ENCODE assay signal across 8 cellular contexts in genomic region chr2:25301453-25302352, GRCh38. TPM values are rescaled to one million over a fixed set of nuclear protein-coding genes. Genes with fewer than 3 reads are reported as not detected.
DNase-seq lines count a peak whose midpoint lies in the region; ATAC-seq and TF ChIP-seq lines count a peak whose summit lies in the region.

No MANE protein-coding gene starts in this region.

- H3K18ac ChIP-seq in mesendoderm (ENCODE audit: low read length), result no peak overlapping the region

- no peak overlapping the region for H2BK120ac ChIP-seq in mesendoderm (ENCODE audit: low read depth, low read length)

- intact Hi-C loops in HCT116 (cut with micrococcal nuclease), result loop anchor here (10.0 kb wide), 1 partner anchor 363 kb away; no protein-coding TSS in a partner anchor

- POLR2A ChIA-PET in HCT116 (lab: Charles Lee), result no interaction called here

- no peak overlapping the region for H2AFZ ChIP-seq in HCT116 (ENCODE audit: low read depth, low read length, poor library complexity, severe bottlenecking)

- DNase-seq in GM12864 (ENCODE audit: low read depth) (peak; percentile 94), HCT116 (ENCODE audit: low read depth, low spot score) (peak; percentile 6), MG63 (peak; percentile 67), foreskin keratinocyte (peak; percentile 91 to 95), mesendoderm (no peak), putamen (ENCODE audit: low spot score) (no peak)
- DNase-seq in activated CD8-positive, alpha-beta memory T cell treated with anti-CD3 and anti-CD28 coated beads for 4 hours (ENCODE audit: low read depth in 2 of 2), result peak; percentile 45 to 61
- peak; percentile 74 to 77 for DNase-seq in stimulated activated CD8-positive, alpha-beta memory T cell treated with anti-CD3 and anti-CD28 coated beads, Interleukin-7, amount 100 ng/mL, for 48 hours (ENCODE audit: extremely low read depth in 1 of 2, low read depth in 1 of 2)

- H3K27me3 ChIP-seq in HCT116 (ENCODE audit: insufficient read depth, low read length), result no peaks in the 10 kb centered on the region
- no peaks in the 10 kb centered on the region for H3K27me3 ChIP-seq in MG63
- H3K27me3 ChIP-seq in foreskin keratinocyte, result no peaks in the 10 kb centered on the region
- H3K27me3 ChIP-seq in mesendoderm (ENCODE audit: insufficient read depth, low read length, poor library complexity), result no peaks in the 10 kb centered on the region

- H3K9me3 ChIP-seq in HCT116 (ENCODE audit: control insufficient read depth in 1 of 2, insufficient read depth in 1 of 2, low read depth in 1 of 2, low read length in 2 of 2) (no peaks in the 10 kb centered on the region), MG63 (no peaks in the 10 kb centered on the region)

- TF ChIP-seq RAD21 in HCT116 (IDR thresholded peaks at IDR 0.05; ENCODE audit: low read depth), result no peak

- no peak overlapping the region for H3K4ac ChIP-seq in mesendoderm (ENCODE audit: low read depth, low read length)

- RAD21 ChIA-PET in HCT116 (lab: Charles Lee; ENCODE audit: low non-redundant PET in 1 of 2, low total read pairs in 2 of 2, uncharacterized antibody in 2 of 2, unreplicated experiment in 2 of 2), result no interaction called here

- H3K9ac ChIP-seq in HCT116 (ENCODE audit: low read length) (no peak overlapping the region), mesendoderm (ENCODE audit: low read length) (no peak overlapping the region)

- ATAC-seq in HCT116 (peak; percentile 74), foreskin keratinocyte (peak; percentile 99)

- CTCF ChIA-PET in HCT116 (lab: Charles Lee), result no interaction called here

- H3K36me3 ChIP-seq in HCT116 (ENCODE audit: control insufficient read depth in 1 of 2, insufficient read depth in 2 of 2, low read length in 2 of 2) (no peaks in the 10 kb centered on the region; a peak in 1 of 4 replicates), MG63 (no peaks in the 10 kb centered on the region), mesendoderm (ENCODE audit: control insufficient read depth, insufficient read depth, low read length) (no peaks in the 10 kb centered on the region)

- no peak overlapping the region for H3K23ac ChIP-seq in mesendoderm (ENCODE audit: low read length)

- no peak overlapping the region for H2AK5ac ChIP-seq in mesendoderm (ENCODE audit: low read length)

- no peaks in the 10 kb centered on the region for H3K9me2 ChIP-seq in HCT116 (ENCODE audit: insufficient read depth)

- BruUV-seq in HCT116 (replicated peaks; lab: Mats Ljungman, UMichigan), result no TSS peak

- no CpG with 5 or more reads among the region's 8 CpGs for WGBS in mesendoderm (ENCODE audit: extremely low coverage, insufficient coverage, low lambda C conversion rate)

- H3K79me1 ChIP-seq in mesendoderm (ENCODE audit: low read length), result no peaks in the 10 kb centered on the region

- no peak for TF ChIP-seq POLR2A in HCT116 (IDR thresholded peaks at IDR 0.05; ENCODE audit: borderline replicate concordance, extremely low read depth, insufficient read depth, insufficient read length)

- H3K4me1 ChIP-seq in HCT116 (ENCODE audit: control insufficient read depth in 1 of 2, insufficient read depth in 2 of 2, low read length in 2 of 2), result peaks cover 3 to 13% of the 10 kb centered on the region in 2 experiments; a peak in 2 of 4 replicates
- peaks cover 9% of the 10 kb centered on the region for H3K4me1 ChIP-seq in foreskin keratinocyte
- peaks cover 6% of the 10 kb centered on the region for H3K4me1 ChIP-seq in mesendoderm (ENCODE audit: control insufficient read depth, low read depth, low read length)

- H3K4me2 ChIP-seq in HCT116 (ENCODE audit: low read length) (peak overlapping the region; percentile 29), mesendoderm (ENCODE audit: low read length) (no peak overlapping the region)

- no peak overlapping the region for H2BK5ac ChIP-seq in mesendoderm (ENCODE audit: low read length)

- no peak overlapping the region for H3K4me3 ChIP-seq in GM12864 (ENCODE audit: low read depth, low read length)
- H3K4me3 ChIP-seq in HCT116 (replicated peaks in 1 of 2; ENCODE audit: low read depth in 1 of 2, low read length in 2 of 2), result no peak overlapping the region
- H3K4me3 ChIP-seq in MG63, result no peak overlapping the region
- no peak overlapping the region for H3K4me3 ChIP-seq in mesendoderm (ENCODE audit: low read length)

- H4K5ac ChIP-seq in mesendoderm (ENCODE audit: low read length), result no peak overlapping the region

- no peak overlapping the region for H2BK15ac ChIP-seq in mesendoderm (replicated peaks; ENCODE audit: low read depth)

- H3K79me2 ChIP-seq in HCT116 (ENCODE audit: insufficient read depth, low read length), result no peaks in the 10 kb centered on the region
- no peaks in the 10 kb centered on the region for H3K79me2 ChIP-seq in mesendoderm (ENCODE audit: control insufficient read depth, insufficient read depth, low read length)

- H3K27ac ChIP-seq in HCT116 (ENCODE audit: low read depth, low read length) (no peak overlapping the region), foreskin keratinocyte (no peak overlapping the region), mesendoderm (ENCODE audit: low read depth, low read length) (no peak overlapping the region)

- TF ChIP-seq CTCF in GM12864 (IDR thresholded peaks at IDR 0.05; ENCODE audit: low read depth, low read length, missing control alignments) (no peak), HCT116 (IDR thresholded peaks at IDR 0.05 in 2 of 3, conservative IDR thresholded peaks at IDR 0.05 in 1 of 3; ENCODE audit: borderline replicate concordance in 1 of 3, insufficient read depth in 1 of 3, low read depth in 2 of 3, low read length in 2 of 3) (no peak), foreskin keratinocyte (conservative IDR thresholded peaks at IDR 0.05) (no peak)

- H4K8ac ChIP-seq in mesendoderm (ENCODE audit: low read depth, low read length), result no peak overlapping the region

- H4K20me1 ChIP-seq in HCT116 (ENCODE audit: insufficient read depth), result no peaks in the 10 kb centered on the region

- H3K56ac ChIP-seq in mesendoderm (ENCODE audit: low read length), result no peak overlapping the region

TF ChIP-seq in HCT116, 20 proteins besides CTCF, POLR2A, EP300 and RAD21:
- peak; percentile 47 for TF ChIP-seq FOSL1 (IDR thresholded peaks at IDR 0.05; ENCODE audit: low read depth)
- TF ChIP-seq CBX3 (IDR thresholded peaks at IDR 0.05; ENCODE audit: low read depth), result no peak

RNA-seq across cellular contexts. Expression of gene DNMT3A, which starts 40.0 kb away (rescaled TPM):
- total RNA-seq in HCT116 (2021; ENCODE audit: unreplicated experiment) (14.3 TPM), foreskin keratinocyte (6.6 and 8.0 TPM in 2 replicates)
- 7.3 and 7.6 TPM in 2 replicates for polyA plus RNA-seq in HCT116 (2012)
- 6.0 and 9.2 TPM in 2 replicates for total RNA-seq in MG63 (2014; rRNA removed; shearing (Covaris generic); ENCODE audit: low replicate concordance)
- polyA plus RNA-seq in foreskin keratinocyte, result 3.0 and 3.2 TPM in 2 replicates
- 50.9 TPM for polyA plus RNA-seq in mesendoderm (2013, experiment 1 of 2)
- 53.0 TPM for polyA plus RNA-seq in mesendoderm (2013, experiment 2 of 2)

Comparison
In these comparisons a context has a peak if more than half of its experiments do, and no peak if none do; other contexts are left out.
1. DNase-seq: peak in GM12864 (single experiment), HCT116 (single experiment), MG63 (single experiment), activated CD8-positive, alpha-beta memory T cell treated with anti-CD3 and anti-CD28 coated beads for 4 hours (2 of 2), foreskin keratinocyte (2 of 2) and stimulated activated CD8-positive, alpha-beta memory T cell treated with anti-CD3 and anti-CD28 coated beads, Interleukin-7, amount 100 ng/mL, for 48 hours (2 of 2); none in mesendoderm (single experiment) and putamen (single experiment).